Comparison of ENCODE assay signal across 1 cellular context in genomic region chr9:99103909-99104458, GRCh38.
TF ChIP-seq lines count a peak whose summit lies in the region.

No MANE protein-coding gene starts in this region.

TF ChIP-seq in GM23338, 12 proteins besides CTCF, POLR2A, EP300 and RAD21 (continued from another document):
- no peak for TF ChIP-seq ZNF462 (CRISPR knock-in tag; IDR thresholded peaks at IDR 0.05)
- TF ChIP-seq EZH2 (IDR thresholded peaks at IDR 0.05; ENCODE audit: low read depth, unreplicated experiment), result no peak
- TF ChIP-seq CREB1 (CRISPR knock-in tag; IDR thresholded peaks at IDR 0.05; ENCODE audit: low read depth), result no peak
- TF ChIP-seq ZNF114 (CRISPR knock-in tag; IDR thresholded peaks at IDR 0.05), result no peak
- TF ChIP-seq REST (IDR thresholded peaks at IDR 0.05; ENCODE audit: unreplicated experiment), result no peak
- no peak for TF ChIP-seq EZH2phosphoT487 (IDR thresholded peaks at IDR 0.05; ENCODE audit: unreplicated experiment)
